ENCODE assay signal across 8 cellular contexts in genomic region chrX:131792789-131793462, GRCh38.
DNase-seq lines count a peak whose midpoint lies in the region; ATAC-seq and TF ChIP-seq lines count a peak whose summit lies in the region.

No MANE protein-coding gene starts in this region.

- peaks cover 1 to 20% (median 16%) of the 10 kb centered on the region in 5 donors for H3K4me1 ChIP-seq in subcutaneous abdominal adipose tissue (ENCODE audit: control insufficient read depth in 5 of 5, insufficient read depth in 5 of 5, low read length in 5 of 5)

- DNase-seq in GM04504 (ENCODE audit: low read depth) (peak; percentile 87), SK-N-DZ (ENCODE audit: low spot score) (peak; percentile 87), fibroblast of villous mesenchyme (ENCODE audit: low read depth) (peak; percentile 97), CD1c-positive myeloid dendritic cell (ENCODE audit: extremely low spot score) (no peak), NCI-H82 (lab: John Stamatoyannopoulos, UW) (no peak)

- TF ChIP-seq CTCF in fibroblast of villous mesenchyme (IDR thresholded peaks at IDR 0.05; ENCODE audit: insufficient read depth, low read depth, low read length): peak; percentile 49

- H3K27ac ChIP-seq in subcutaneous abdominal adipose tissue (ENCODE audit: low read depth, low read length): peak overlapping the region; percentile 44

- H3K9ac ChIP-seq in subcutaneous abdominal adipose tissue (ENCODE audit: low read length in 5 of 5): peak overlapping the region in 3 of 5 donors; percentile 23 to 42 (median 42)

- peak overlapping the region; percentile 53 for H3K4me3 ChIP-seq in fibroblast of villous mesenchyme (ENCODE audit: low read depth, low read length)
- peak overlapping the region; percentile 76 to 87 (median 79) for H3K4me3 ChIP-seq in subcutaneous abdominal adipose tissue (ENCODE audit: low read depth in 1 of 5, low read length in 5 of 5)

- ATAC-seq in HG02870 (IDR thresholded peaks at IDR 0.05; ENCODE audit: unreplicated experiment): peak; percentile 52
- no peak for ATAC-seq in HG03469 (IDR thresholded peaks at IDR 0.05; ENCODE audit: unreplicated experiment)

- no peaks in the 10 kb centered on the region for H3K9me3 ChIP-seq in subcutaneous abdominal adipose tissue (ENCODE audit: control insufficient read depth in 5 of 5, low read length in 5 of 5)

- H3K36me3 ChIP-seq in subcutaneous abdominal adipose tissue (ENCODE audit: control insufficient read depth in 5 of 5, insufficient read depth in 5 of 5, low read length in 5 of 5): no peaks in the 10 kb centered on the region

- H3K27me3 ChIP-seq in subcutaneous abdominal adipose tissue (ENCODE audit: control insufficient read depth in 5 of 5, insufficient read depth in 4 of 5, low read length in 5 of 5): peaks cover 0 to 4% (median 3%) of the 10 kb centered on the region in 5 donors

Comparison
In these comparisons a context has a peak if more than half of its experiments do, and no peak if none do; other contexts are left out.
1. DNase-seq: peak in GM04504 (single experiment), SK-N-DZ (single experiment) and fibroblast of villous mesenchyme (single experiment); none in CD1c-positive myeloid dendritic cell (single experiment) and NCI-H82 (single experiment).